In the genomic region with DNA sequence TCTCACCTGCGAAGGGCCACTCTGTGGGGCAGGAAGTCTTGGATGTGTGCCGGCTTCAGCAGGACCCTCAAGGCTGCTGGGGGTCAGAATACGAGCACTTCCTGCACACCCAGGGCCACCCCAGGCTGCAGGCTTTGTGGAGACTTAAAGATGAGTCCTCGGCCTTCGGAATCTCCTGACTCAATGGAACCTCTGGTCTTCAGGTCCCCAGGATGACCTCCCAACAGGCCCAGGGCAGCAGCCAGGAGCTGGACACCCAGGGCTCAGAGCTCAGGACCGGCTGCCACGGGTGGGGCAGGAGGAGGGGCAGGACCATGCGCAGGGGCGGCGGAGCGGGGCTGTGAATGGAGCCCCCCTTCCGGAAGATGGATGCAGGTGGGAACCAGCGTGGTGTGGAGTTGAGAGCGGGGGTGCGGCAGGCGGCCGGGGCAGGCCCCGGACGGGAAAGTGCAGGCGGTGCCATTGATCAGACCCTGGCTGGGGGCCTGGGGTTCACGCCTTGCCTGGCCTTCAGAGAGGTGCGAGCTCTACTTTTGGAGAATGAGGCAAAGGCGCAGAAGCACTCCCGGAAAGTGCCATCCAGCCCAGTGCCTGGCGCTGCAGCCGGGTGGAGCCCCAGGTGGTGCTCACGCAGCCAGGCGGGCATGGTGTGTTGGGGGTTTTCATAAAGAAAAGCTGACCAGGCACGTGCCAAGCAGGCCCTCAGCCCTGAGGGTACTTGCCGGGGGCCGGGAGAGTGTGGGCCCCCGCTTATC, we compare ENCODE assay signal across 1 cellular context.
TF ChIP-seq lines count a peak whose summit lies in the region.

No MANE protein-coding gene starts in this region.

TF ChIP-seq in WTC11, 78 proteins besides CTCF, POLR2A, EP300 and RAD21 (continued from another document):
- TF ChIP-seq ZSCAN18 (CRISPR knock-in tag; IDR thresholded peaks at IDR 0.05) (no peak), SMAD4 (CRISPR knock-in tag; IDR thresholded peaks at IDR 0.05) (no peak), ZNF263 (CRISPR knock-in tag; IDR thresholded peaks at IDR 0.05; ENCODE audit: low read depth) (no peak)
- TF ChIP-seq, protein P1, sequence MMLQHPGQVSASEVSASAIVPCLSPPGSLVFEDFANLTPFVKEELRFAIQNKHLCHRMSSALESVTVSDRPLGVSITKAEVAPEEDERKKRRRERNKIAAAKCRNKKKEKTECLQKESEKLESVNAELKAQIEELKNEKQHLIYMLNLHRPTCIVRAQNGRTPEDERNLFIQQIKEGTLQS (CRISPR knock-in tag; conservative IDR thresholded peaks at IDR 0.05): no peak
- TF ChIP-seq, protein P2, sequence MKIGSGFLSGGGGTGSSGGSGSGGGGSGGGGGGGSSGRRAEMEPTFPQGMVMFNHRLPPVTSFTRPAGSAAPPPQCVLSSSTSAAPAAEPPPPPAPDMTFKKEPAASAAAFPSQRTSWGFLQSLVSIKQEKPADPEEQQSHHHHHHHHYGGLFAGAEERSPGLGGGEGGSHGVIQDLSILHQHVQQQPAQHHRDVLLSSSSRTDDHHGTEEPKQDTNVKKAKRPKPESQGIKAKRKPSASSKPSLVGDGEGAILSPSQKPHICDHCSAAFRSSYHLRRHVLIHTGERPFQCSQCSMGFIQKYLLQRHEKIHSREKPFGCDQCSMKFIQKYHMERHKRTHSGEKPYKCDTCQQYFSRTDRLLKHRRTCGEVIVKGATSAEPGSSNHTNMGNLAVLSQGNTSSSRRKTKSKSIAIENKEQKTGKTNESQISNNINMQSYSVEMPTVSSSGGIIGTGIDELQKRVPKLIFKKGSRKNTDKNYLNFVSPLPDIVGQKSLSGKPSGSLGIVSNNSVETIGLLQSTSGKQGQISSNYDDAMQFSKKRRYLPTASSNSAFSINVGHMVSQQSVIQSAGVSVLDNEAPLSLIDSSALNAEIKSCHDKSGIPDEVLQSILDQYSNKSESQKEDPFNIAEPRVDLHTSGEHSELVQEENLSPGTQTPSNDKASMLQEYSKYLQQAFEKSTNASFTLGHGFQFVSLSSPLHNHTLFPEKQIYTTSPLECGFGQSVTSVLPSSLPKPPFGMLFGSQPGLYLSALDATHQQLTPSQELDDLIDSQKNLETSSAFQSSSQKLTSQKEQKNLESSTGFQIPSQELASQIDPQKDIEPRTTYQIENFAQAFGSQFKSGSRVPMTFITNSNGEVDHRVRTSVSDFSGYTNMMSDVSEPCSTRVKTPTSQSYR (CRISPR knock-in tag; IDR thresholded peaks at IDR 0.05): no peak
- TF ChIP-seq, protein P3, sequence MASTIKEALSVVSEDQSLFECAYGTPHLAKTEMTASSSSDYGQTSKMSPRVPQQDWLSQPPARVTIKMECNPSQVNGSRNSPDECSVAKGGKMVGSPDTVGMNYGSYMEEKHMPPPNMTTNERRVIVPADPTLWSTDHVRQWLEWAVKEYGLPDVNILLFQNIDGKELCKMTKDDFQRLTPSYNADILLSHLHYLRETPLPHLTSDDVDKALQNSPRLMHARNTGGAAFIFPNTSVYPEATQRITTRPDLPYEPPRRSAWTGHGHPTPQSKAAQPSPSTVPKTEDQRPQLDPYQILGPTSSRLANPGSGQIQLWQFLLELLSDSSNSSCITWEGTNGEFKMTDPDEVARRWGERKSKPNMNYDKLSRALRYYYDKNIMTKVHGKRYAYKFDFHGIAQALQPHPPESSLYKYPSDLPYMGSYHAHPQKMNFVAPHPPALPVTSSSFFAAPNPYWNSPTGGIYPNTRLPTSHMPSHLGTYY (CRISPR knock-in tag; IDR thresholded peaks at IDR 0.05): no peak
TF ChIP-seq in WTC11: peak in this region for 0.
